11 cellular contexts compared by ENCODE assay signal in genomic region chr1:84700065-84700464, GRCh38. TPM values are rescaled to one million over a fixed set of nuclear protein-coding genes. Genes with fewer than 3 reads are reported as not detected.
A peak's percentile ranks its signal among the peaks of the same experiment; 100 is the strongest.
DNase-seq lines count a peak whose midpoint lies in the region; ATAC-seq and TF ChIP-seq lines count a peak whose summit lies in the region.
"Had no signal": no experiment of that assay in that cellular context is flagged by ENCODE, and none has a peak within 500 bp of the region (broad histone marks: within the 10 kb centered on the region; RNA-seq: fewer than 3 reads in every experiment).

No MANE protein-coding gene starts in this region.

- peaks cover 46% of the 10 kb centered on the region for H3K4me1 Mint-ChIP-seq in nephron

- H3K4me3 Mint-ChIP-seq in nephron = peak overlapping the region in 1 of 3 experiments; percentile 19
- H3K4me3 Mint-ChIP-seq: T-helper 1 cell treated with Interleukin-12 subunit alpha and Interleukin-12 subunit beta and Interleukin-4 antibody, amounts not matched to agents 30 μg/mL and 1 μg/mL, for 36 hours had no signal

- H3K27me3 Mint-ChIP-seq in nephron (ENCODE audit: low read depth) = no peaks in the 10 kb centered on the region

- peak overlapping the region in 2 of 3 experiments; percentile 38 to 86 for H3K27ac Mint-ChIP-seq in nephron
- H3K27ac Mint-ChIP-seq: T-helper 1 cell treated with Interleukin-12 subunit alpha and Interleukin-12 subunit beta and Interleukin-4 antibody, amounts not matched to agents 30 μg/mL and 1 μg/mL, for 36 hours had no signal

- H3K27ac ChIP-seq in foreskin keratinocyte (no peak overlapping the region), right atrium auricular region (no peak overlapping the region)
- H3K27ac ChIP-seq: psoas muscle had no signal

- no peak overlapping the region for H3K4me3 ChIP-seq in right atrium auricular region
- H3K4me3 ChIP-seq: psoas muscle had no signal

- TF ChIP-seq CTCF in nephron (IDR thresholded peaks at IDR 0.05; ENCODE audit: unreplicated experiment in 3 of 3) = no peak
- TF ChIP-seq CTCF in foreskin keratinocyte (conservative IDR thresholded peaks at IDR 0.05) = no peak
- TF ChIP-seq CTCF in right atrium auricular region (IDR thresholded peaks at IDR 0.05) = no peak

- no peaks in the 10 kb centered on the region for H3K9me3 ChIP-seq in right atrium auricular region
- H3K9me3 ChIP-seq: psoas muscle had no signal

- ATAC-seq in GM19043 (IDR thresholded peaks at IDR 0.05; ENCODE audit: low read depth, unreplicated experiment) (peak; percentile 61), HG02852 (IDR thresholded peaks at IDR 0.05; ENCODE audit: unreplicated experiment) (peak; percentile 73), foreskin keratinocyte (no peak), HG02840 (IDR thresholded peaks at IDR 0.05; ENCODE audit: low FRiP score, unreplicated experiment) (no peak)
- ATAC-seq: psoas muscle had no signal

- H3K27me3 ChIP-seq in foreskin keratinocyte (peaks cover 7% of the 10 kb centered on the region), right atrium auricular region (no peaks in the 10 kb centered on the region)

- H3K36me3 ChIP-seq in right atrium auricular region = no peaks in the 10 kb centered on the region

- H3K36me3 Mint-ChIP-seq in nephron (ENCODE audit: low read depth) = no peaks in the 10 kb centered on the region

- DNase-seq in NOMO-1 treated with DMSO at 0.1 percent for 48 hours (lab: John Stamatoyannopoulos, UW; ENCODE audit: unreplicated experiment) (peak; percentile 76), foreskin keratinocyte (no peak), right atrium auricular region (ENCODE audit: low spot score) (no peak), NCI-H226 (no peak)
- DNase-seq: NCI-H1930, psoas muscle had no signal

- H3K4me1 ChIP-seq in foreskin keratinocyte = peaks cover 23% of the 10 kb centered on the region
- peaks cover 0 to 21% of the 10 kb centered on the region in 2 donors for H3K4me1 ChIP-seq in right atrium auricular region

- H3K9me3 Mint-ChIP-seq in nephron = peaks cover 3% of the 10 kb centered on the region
- H3K9me3 Mint-ChIP-seq: T-helper 1 cell treated with Interleukin-12 subunit alpha and Interleukin-12 subunit beta and Interleukin-4 antibody, amounts not matched to agents 30 μg/mL and 1 μg/mL, for 36 hours had no signal

RNA-seq across cellular contexts. Expression of gene SSX2IP, which starts 9.8 kb away (rescaled TPM):
- total RNA-seq in foreskin keratinocyte = 19.5 TPM in 2 replicates
- polyA plus RNA-seq in foreskin keratinocyte = 4.2 and 5.3 TPM in 2 replicates
- 10 to 100 TPM; 11.3 to 14.2 TPM for total RNA-seq in right atrium auricular region

Comparison
In these comparisons a context has a peak if more than half of its experiments do, and no peak if none do; other contexts are left out.
1. ATAC-seq: peak in GM19043 (single experiment) and HG02852 (single experiment); none in foreskin keratinocyte (single experiment) and HG02840 (single experiment).